ENCODE assay signal across 22 cellular contexts in genomic region chr13:112824429-112824828, GRCh38.
"Had no signal": no experiment of that assay in that cellular context is flagged by ENCODE, and none has a peak within 500 bp of the region (broad histone marks: within the 10 kb centered on the region; RNA-seq: fewer than 3 reads in every experiment).

No MANE protein-coding gene starts in this region.

- H3K9ac ChIP-seq: SK-N-SH had no signal

- H3K27me3 ChIP-seq: MG63 had no signal

- H3K4me3 ChIP-seq: MG63 had no signal

- H3K36me3 ChIP-seq: MG63 had no signal

- H3K9me3 ChIP-seq: MG63, SK-N-SH had no signal

- DNase-seq: IMR-90, Karpas-422, KG1, MG63, NCI-H1092, NCI-H1105 treated with DMSO at 0.1 percent for 48 hours, NCI-H1417 treated with DMSO at 0.1 percent for 48 hours, NCI-H146, NCI-H1694 treated with DMSO at 0.1 percent for 48 hours, NCI-H1930, NCI-H2081, NCI-H2107, NCI-H2227 treated with DMSO at 0.1 percent for 48 hours, NCI-H446, NCI-H510A, NCI-H524 treated with DMSO at 0.1 percent for 48 hours, NCI-H69, NCI-H774, RPMI8226, SHP77, SK-N-SH had no signal

- H3K4me2 ChIP-seq: SK-N-SH had no signal

- H3K9me2 ChIP-seq: SK-N-SH had no signal

- FAIRE-seq: RCC 7860 had no signal
